8 cellular contexts compared by ENCODE assay signal in genomic region chr6:109236140-109237081, GRCh38.
A peak's percentile ranks its signal among the peaks of the same experiment; 100 is the strongest.
DNase-seq lines count a peak whose midpoint lies in the region; ATAC-seq and TF ChIP-seq lines count a peak whose summit lies in the region.

No MANE protein-coding gene starts in this region.

- no peak overlapping the region for H3K4me3 ChIP-seq in mucosa of descending colon

- no peaks in the 10 kb centered on the region for H3K27me3 Mint-ChIP-seq in activated CD4-positive, alpha-beta memory T cell treated with anti-CD3 and anti-CD28 coated beads, Interleukin-2, amount 10 ng/mL, durations not matched to agents 7 days and 5 days

- H3K4me3 Mint-ChIP-seq in activated CD4-positive, alpha-beta memory T cell treated with anti-CD3 and anti-CD28 coated beads, Interleukin-2, amount 10 ng/mL, durations not matched to agents 7 days and 5 days, result no peak overlapping the region

- CTCF ChIA-PET in activated CD4-positive, alpha-beta memory T cell treated with anti-CD3 and anti-CD28 coated beads, Interleukin-2, amount 10 ng/mL, durations not matched to agents 7 days and 5 days (lab: Charles Lee), result interaction anchor here (0.8 to 1.3 kb wide), 3 partner anchors 49 to 146 kb away, joined by 3 read pairs; partner anchors contain the start of gene CD164

- no peaks in the 10 kb centered on the region for H3K36me3 ChIP-seq in mucosa of descending colon (ENCODE audit: low read depth)

- peaks cover 20% of the 10 kb centered on the region for H3K4me1 Mint-ChIP-seq in activated CD4-positive, alpha-beta memory T cell treated with anti-CD3 and anti-CD28 coated beads, Interleukin-2, amount 10 ng/mL, durations not matched to agents 7 days and 5 days

- peaks cover 12% of the 10 kb centered on the region for H3K4me1 ChIP-seq in mucosa of descending colon (ENCODE audit: low read depth)

- no peaks in the 10 kb centered on the region for H3K9me3 Mint-ChIP-seq in activated CD4-positive, alpha-beta memory T cell treated with anti-CD3 and anti-CD28 coated beads, Interleukin-2, amount 10 ng/mL, durations not matched to agents 7 days and 5 days

- peak; percentile 61 for DNase-seq in NCI-H748 (lab: John Stamatoyannopoulos, UW; ENCODE audit: unreplicated experiment)
- DNase-seq in NCI-H748 treated with DMSO at 0.1 percent for 48 hours (lab: John Stamatoyannopoulos, UW), result no peak
- peak; percentile 64 for DNase-seq in NCI-H146 treated with DMSO at 0.1 percent for 48 hours (lab: John Stamatoyannopoulos, UW; ENCODE audit: unreplicated experiment)
- no peak for DNase-seq in activated CD4-positive, alpha-beta memory T cell treated with anti-CD3 and anti-CD28 coated beads, Interleukin-2, amount 10 ng/mL, durations not matched to agents 7 days and 5 days
- DNase-seq in mucosa of descending colon, result peak; percentile 56 to 68 (median 60)

- H3K36me3 Mint-ChIP-seq in activated CD4-positive, alpha-beta memory T cell treated with anti-CD3 and anti-CD28 coated beads, Interleukin-2, amount 10 ng/mL, durations not matched to agents 7 days and 5 days (ENCODE audit: low read depth), result peaks cover 9% of the 10 kb centered on the region

- POLR2A ChIA-PET in activated CD4-positive, alpha-beta memory T cell treated with anti-CD3 and anti-CD28 coated beads, Interleukin-2, amount 10 ng/mL, durations not matched to agents 7 days and 5 days (lab: Charles Lee), result interaction anchor here (1.1 to 2.4 kb wide), 3 partner anchors 11 to 147 kb away, joined by 4 to 15 read pairs (median 8); partner anchors contain the start of gene CD164

- TF ChIP-seq CTCF in mucosa of descending colon (IDR thresholded peaks at IDR 0.05), result no peak

- intact Hi-C loops in mucosa of descending colon (cut with DNase I, micrococcal nuclease), result no loop called here

- ATAC-seq in mucosa of descending colon, result peak; percentile 79
- ATAC-seq in HG03457 (IDR thresholded peaks at IDR 0.05; ENCODE audit: unreplicated experiment), result no peak
- ATAC-seq in HG03521 (IDR thresholded peaks at IDR 0.05; ENCODE audit: unreplicated experiment), result no peak
- no peak for ATAC-seq in HG03097 (IDR thresholded peaks at IDR 0.05; ENCODE audit: low FRiP score, unreplicated experiment)

- H3K9me3 ChIP-seq in mucosa of descending colon, result no peaks in the 10 kb centered on the region

- H3K27ac Mint-ChIP-seq in activated CD4-positive, alpha-beta memory T cell treated with anti-CD3 and anti-CD28 coated beads, Interleukin-2, amount 10 ng/mL, durations not matched to agents 7 days and 5 days, result peak overlapping the region; percentile 57

Comparison
In these comparisons a context has a peak if more than half of its experiments do, and no peak if none do; other contexts are left out.
1. DNase-seq: peak in NCI-H748 (single experiment), NCI-H146 treated with DMSO at 0.1 percent for 48 hours (single experiment) and mucosa of descending colon (3 of 3); none in NCI-H748 treated with DMSO at 0.1 percent for 48 hours (single experiment) and activated CD4-positive, alpha-beta memory T cell treated with anti-CD3 and anti-CD28 coated beads, Interleukin-2, amount 10 ng/mL, durations not matched to agents 7 days and 5 days (single experiment).